Comparison of ENCODE assay signal across 11 cellular contexts in genomic region chr2:108417254-108417653, GRCh38. TPM values are rescaled to one million over a fixed set of nuclear protein-coding genes. Genes with fewer than 3 reads are reported as not detected.
DNase-seq lines count a peak whose midpoint lies in the region; ATAC-seq, FAIRE-seq and TF ChIP-seq lines count a peak whose summit lies in the region.
"Had no signal": no experiment of that assay in that cellular context is flagged by ENCODE, and none has a peak within 500 bp of the region (broad histone marks: within the 10 kb centered on the region; RNA-seq: fewer than 3 reads in every experiment).

No MANE protein-coding gene starts in this region.

- no peak overlapping the region for H3K27ac Mint-ChIP-seq in GM23338
- H3K27ac Mint-ChIP-seq: activated T-cell treated with anti-CD3 and anti-CD28 coated beads, Interleukin-2, amount 50 U/mL, for 24 hours had no signal

- peak; percentile 24 for DNase-seq in COR-L47 (lab: John Stamatoyannopoulos, UW)
- DNase-seq in GM23338 (ENCODE audit: low spot score): peak; percentile 43
- DNase-seq in SW480 (ENCODE audit: low spot score): peak; percentile 64
- peak in 1 of 2 donors; percentile 13 for DNase-seq in left colon
- no peak for DNase-seq in NOMO-1 treated with DMSO at 0.1 percent for 48 hours (lab: John Stamatoyannopoulos, UW; ENCODE audit: unreplicated experiment)
- DNase-seq in substantia nigra (lab: John Stamatoyannopoulos, UW): no peak
- no peak for DNase-seq in frontal cortex (ENCODE audit: low spot score in 2 of 2)
- DNase-seq: activated T-cell treated with anti-CD3 and anti-CD28 coated beads, Interleukin-2, amount 50 U/mL, for 24 hours; MV-4-11 had no signal

- H3K36me3 ChIP-seq in GM23338 (ENCODE audit: insufficient read depth): no peaks in the 10 kb centered on the region

- H3K4me3 ChIP-seq in GM23338: no peak overlapping the region

- no peaks in the 10 kb centered on the region for H3F3A ChIP-seq in GM23338 (replicated peaks; ENCODE audit: low read depth)

- intact Hi-C loops in left colon (cut with DNase I, micrococcal nuclease): no loop called here

- no peaks in the 10 kb centered on the region for H3K27me3 ChIP-seq in GM23338 (ENCODE audit: insufficient read depth)

- no peaks in the 10 kb centered on the region for H3K4me1 ChIP-seq in GM23338 (ENCODE audit: insufficient read depth)

- H3K79me2 ChIP-seq in GM23338 (replicated peaks; ENCODE audit: insufficient read depth): no peaks in the 10 kb centered on the region

- H3K9me3 Mint-ChIP-seq in GM23338: no peaks in the 10 kb centered on the region
- H3K9me3 Mint-ChIP-seq: activated T-cell treated with anti-CD3 and anti-CD28 coated beads, Interleukin-2, amount 50 U/mL, for 24 hours had no signal

- H3K27ac ChIP-seq in GM23338 (ENCODE audit: low read depth) (no peak overlapping the region), substantia nigra (ENCODE audit: low read depth, low read length, poor library complexity, severe bottlenecking) (no peak overlapping the region)

- no peaks in the 10 kb centered on the region for H3K4me1 Mint-ChIP-seq in GM23338

- peak; percentile 72 for ATAC-seq in GM23338
- ATAC-seq in left colon: peak; percentile 95
- ATAC-seq in GM19324 (IDR thresholded peaks at IDR 0.05; ENCODE audit: low FRiP score, unreplicated experiment): no peak

- TF ChIP-seq CTCF in GM23338 (conservative IDR thresholded peaks at IDR 0.05; ENCODE audit: low read depth in 2 of 2): peak; percentile 36 to 65

- no peak overlapping the region for H2AFZ ChIP-seq in GM23338

- no peaks in the 10 kb centered on the region for H4K20me1 ChIP-seq in GM23338 (replicated peaks; ENCODE audit: insufficient read depth)

- H3K36me3 Mint-ChIP-seq in GM23338 (ENCODE audit: low read depth): no peaks in the 10 kb centered on the region

- no peak for FAIRE-seq in frontal cortex (lab: Jason Lieb, UNC)
- FAIRE-seq: H54 had no signal

- no peak overlapping the region for H3K4me3 Mint-ChIP-seq in GM23338
- H3K4me3 Mint-ChIP-seq: activated T-cell treated with anti-CD3 and anti-CD28 coated beads, Interleukin-2, amount 50 U/mL, for 24 hours had no signal

- H3K27me3 Mint-ChIP-seq in GM23338 (ENCODE audit: insufficient read depth, low read depth, poor library complexity): no peaks in the 10 kb centered on the region
- H3K27me3 Mint-ChIP-seq: activated T-cell treated with anti-CD3 and anti-CD28 coated beads, Interleukin-2, amount 50 U/mL, for 24 hours had no signal

- no peak overlapping the region for H3K4me2 ChIP-seq in GM23338

- no peaks in the 10 kb centered on the region for H3K9me2 ChIP-seq in GM23338 (ENCODE audit: insufficient read depth)

TF ChIP-seq in GM23338, 12 proteins besides CTCF, POLR2A, EP300 and RAD21 (continues in another document):
- TF ChIP-seq ZNF114 (CRISPR knock-in tag; IDR thresholded peaks at IDR 0.05) (no peak), CREB1 (CRISPR knock-in tag; IDR thresholded peaks at IDR 0.05; ENCODE audit: low read depth) (no peak), ZNF331 (CRISPR knock-in tag; IDR thresholded peaks at IDR 0.05; ENCODE audit: low read depth) (no peak), REST (IDR thresholded peaks at IDR 0.05; ENCODE audit: unreplicated experiment) (no peak), STAT1 (IDR thresholded peaks at IDR 0.05; ENCODE audit: unreplicated experiment) (no peak), POLR2AphosphoS5 (IDR thresholded peaks at IDR 0.05; ENCODE audit: low read depth) (no peak), ZNF462 (CRISPR knock-in tag; IDR thresholded peaks at IDR 0.05) (no peak), EZH2 (IDR thresholded peaks at IDR 0.05; ENCODE audit: low read depth, unreplicated experiment) (no peak), NANOG (IDR thresholded peaks at IDR 0.05; ENCODE audit: borderline replicate concordance) (no peak)

RNA-seq across cellular contexts. Expression of gene GCC2, which starts 31.8 kb away (rescaled TPM):
- total RNA-seq in GM23338 (2014; rRNA removed; shearing (Covaris generic)): 36.2 and 43.4 TPM in 2 replicates
- 122 and 172 TPM in 2 replicates for polyA plus RNA-seq in GM23338 (2016; fragmentation: Nextera tagmentation; extraction: Ambion mirVana)
- total RNA-seq in left colon (10 to 100 TPM; 70.3 to 91.8 TPM), frontal cortex (31.8 TPM)

RNA-seq across cellular contexts. Expression of gene SULT1C4, which starts 39.5 kb away (rescaled TPM):
- total RNA-seq in GM23338 (2014; rRNA removed; shearing (Covaris generic)): 2.1 TPM in 2 replicates
- polyA plus RNA-seq in GM23338 (2016; fragmentation: Nextera tagmentation; extraction: Ambion mirVana): 0.56 and 0.87 TPM in 2 replicates
- total RNA-seq in left colon (1 to 10 TPM in 1 of 2 donors, under 1 TPM in 1; 0.46 to 1.2 TPM), frontal cortex (4.5 TPM)

Comparison
In these comparisons a context has a peak if more than half of its experiments do, and no peak if none do; other contexts are left out.
1. DNase-seq: peak in COR-L47 (single experiment), GM23338 (single experiment) and SW480 (single experiment); none in NOMO-1 treated with DMSO at 0.1 percent for 48 hours (single experiment), substantia nigra (0 of 49) and frontal cortex (0 of 2).